Comparison of ENCODE assay signal across 1 cellular context in genomic region chr2:171154348-171154747, GRCh38.
TF ChIP-seq lines count a peak whose summit lies in the region.

No MANE protein-coding gene starts in this region.

TF ChIP-seq in HepG2, 621 proteins besides CTCF, POLR2A, EP300 and RAD21 (continued from another document):
- TF ChIP-seq ZNF512B (CRISPR knock-in tag; IDR thresholded peaks at IDR 0.05; ENCODE audit: borderline replicate concordance): no peak
